12 cellular contexts compared by ENCODE assay signal in the genomic region with DNA sequence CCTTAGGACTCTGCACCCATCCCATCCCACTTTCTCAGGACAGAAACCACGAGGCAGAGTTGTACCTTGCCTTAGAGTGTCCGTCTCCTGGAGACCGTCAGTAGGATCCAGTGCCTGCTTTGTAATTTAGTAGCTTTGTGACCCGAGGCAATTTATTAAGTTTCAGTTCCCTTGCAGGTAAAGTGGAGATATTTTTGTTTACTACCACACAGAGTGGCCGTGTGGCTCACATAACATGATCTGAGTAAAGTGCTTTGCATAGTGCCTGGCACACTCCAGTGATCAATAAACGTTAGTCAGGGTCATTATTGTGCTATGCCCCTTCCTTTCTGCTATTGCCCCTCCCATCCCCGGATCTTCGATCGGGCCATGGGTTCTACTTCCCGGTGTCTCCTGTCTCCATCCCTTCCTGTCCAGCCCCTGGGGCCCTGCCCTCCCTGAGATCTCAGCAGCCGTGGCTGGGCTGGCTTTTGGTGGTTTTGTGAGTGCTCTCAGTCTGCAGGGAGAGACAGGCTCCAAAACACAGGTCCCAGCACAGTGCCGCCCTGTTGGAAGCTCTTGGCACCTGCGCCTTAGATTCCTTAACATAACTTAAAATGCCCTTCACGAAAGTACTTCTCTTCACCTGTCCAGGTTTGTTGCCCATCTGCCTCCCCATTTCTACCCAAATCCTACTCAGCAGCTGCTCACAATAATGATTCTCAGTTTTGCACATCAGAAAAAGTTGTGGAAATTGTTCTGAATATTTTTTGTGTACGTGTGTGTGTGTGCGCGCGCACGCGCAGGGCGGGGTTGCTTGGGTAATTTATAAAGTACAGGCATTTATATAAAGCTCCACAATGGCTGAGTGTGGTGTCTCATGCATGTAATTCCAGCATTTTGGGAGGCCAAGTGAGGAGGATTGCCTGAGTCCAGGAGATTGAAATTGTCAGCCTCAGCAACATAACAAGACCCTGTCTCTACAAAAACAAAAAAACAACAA.
DNase-seq lines count a peak whose midpoint lies in the region; ATAC-seq and TF ChIP-seq lines count a peak whose summit lies in the region.
"Had no signal": no experiment of that assay in that cellular context is flagged by ENCODE, and none has a peak within 500 bp of the region (broad histone marks: within the 10 kb centered on the region; RNA-seq: fewer than 3 reads in every experiment).

No MANE protein-coding gene starts in this region.

- H3K27ac Mint-ChIP-seq in progenitor cell of endocrine pancreas: no peak overlapping the region
- no peak overlapping the region for H3K27ac Mint-ChIP-seq in stimulated activated effector memory CD8-positive, alpha-beta T cell treated with anti-CD3 and anti-CD28 coated beads, Interleukin-12 subunit alpha, Interleukin-12 subunit beta, amount 100 ng/mL, for 72 hours

- H3K36me3 Mint-ChIP-seq in progenitor cell of endocrine pancreas (ENCODE audit: insufficient read depth): no peaks in the 10 kb centered on the region
- no peaks in the 10 kb centered on the region for H3K36me3 Mint-ChIP-seq in stimulated activated effector memory CD8-positive, alpha-beta T cell treated with anti-CD3 and anti-CD28 coated beads, Interleukin-12 subunit alpha, Interleukin-12 subunit beta, amount 100 ng/mL, for 72 hours

- no peak overlapping the region for H3K4me3 Mint-ChIP-seq in progenitor cell of endocrine pancreas (ENCODE audit: low read depth)
- no peak overlapping the region for H3K4me3 Mint-ChIP-seq in stimulated activated effector memory CD8-positive, alpha-beta T cell treated with anti-CD3 and anti-CD28 coated beads, Interleukin-12 subunit alpha, Interleukin-12 subunit beta, amount 100 ng/mL, for 72 hours

- no peaks in the 10 kb centered on the region for H3K9me3 Mint-ChIP-seq in progenitor cell of endocrine pancreas (ENCODE audit: low read depth)
- H3K9me3 Mint-ChIP-seq in stimulated activated effector memory CD8-positive, alpha-beta T cell treated with anti-CD3 and anti-CD28 coated beads, Interleukin-12 subunit alpha, Interleukin-12 subunit beta, amount 100 ng/mL, for 72 hours: no peaks in the 10 kb centered on the region

- peak; percentile 13 for TF ChIP-seq CTCF in cardiac fibroblast (IDR thresholded peaks at IDR 0.05; ENCODE audit: low read depth, low read length)
- TF ChIP-seq CTCF in progenitor cell of endocrine pancreas (IDR thresholded peaks at IDR 0.05; ENCODE audit: unreplicated experiment): peak; percentile 18

- peak; percentile 56 for ATAC-seq in HG03439 (IDR thresholded peaks at IDR 0.05; ENCODE audit: unreplicated experiment)
- ATAC-seq in stimulated activated effector memory CD8-positive, alpha-beta T cell treated with anti-CD3 and anti-CD28 coated beads, Interleukin-12 subunit alpha, Interleukin-12 subunit beta, amount 100 ng/mL, for 72 hours: no peak
- ATAC-seq: gastroesophageal sphincter, Panc1 had no signal

- no peaks in the 10 kb centered on the region for H3K4me1 Mint-ChIP-seq in progenitor cell of endocrine pancreas (ENCODE audit: low read depth)
- H3K4me1 Mint-ChIP-seq in stimulated activated effector memory CD8-positive, alpha-beta T cell treated with anti-CD3 and anti-CD28 coated beads, Interleukin-12 subunit alpha, Interleukin-12 subunit beta, amount 100 ng/mL, for 72 hours: no peaks in the 10 kb centered on the region

- H3K4me3 ChIP-seq in cardiac fibroblast (replicated peaks in 1 of 2; ENCODE audit: low read depth in 2 of 2, low read length in 2 of 2): no peak overlapping the region
- H3K4me3 ChIP-seq: adrenal gland, gastroesophageal sphincter had no signal

- peaks cover 50% of the 10 kb centered on the region for H3K27me3 Mint-ChIP-seq in progenitor cell of endocrine pancreas

- DNase-seq in NCI-H82 (lab: John Stamatoyannopoulos, UW) (peak; percentile 1), NCI-H82 treated with DMSO at 0.1 percent for 48 hours (lab: John Stamatoyannopoulos, UW; ENCODE audit: unreplicated experiment) (no peak), cardiac fibroblast (ENCODE audit: low read depth in 2 of 2) (no peak), progenitor cell of endocrine pancreas (ENCODE audit: low spot score, unreplicated experiment) (no peak), superior temporal gyrus (ENCODE audit: extremely low spot score) (no peak), RKO (ENCODE audit: low spot score) (no peak)
- DNase-seq in stimulated activated effector memory CD8-positive, alpha-beta T cell treated with anti-CD3 and anti-CD28 coated beads, Interleukin-12 subunit alpha, Interleukin-12 subunit beta, amount 100 ng/mL, for 72 hours (ENCODE audit: low spot score in 2 of 2): no peak
- DNase-seq: adrenal gland, NCI-H2029 had no signal
